In the genomic region with DNA sequence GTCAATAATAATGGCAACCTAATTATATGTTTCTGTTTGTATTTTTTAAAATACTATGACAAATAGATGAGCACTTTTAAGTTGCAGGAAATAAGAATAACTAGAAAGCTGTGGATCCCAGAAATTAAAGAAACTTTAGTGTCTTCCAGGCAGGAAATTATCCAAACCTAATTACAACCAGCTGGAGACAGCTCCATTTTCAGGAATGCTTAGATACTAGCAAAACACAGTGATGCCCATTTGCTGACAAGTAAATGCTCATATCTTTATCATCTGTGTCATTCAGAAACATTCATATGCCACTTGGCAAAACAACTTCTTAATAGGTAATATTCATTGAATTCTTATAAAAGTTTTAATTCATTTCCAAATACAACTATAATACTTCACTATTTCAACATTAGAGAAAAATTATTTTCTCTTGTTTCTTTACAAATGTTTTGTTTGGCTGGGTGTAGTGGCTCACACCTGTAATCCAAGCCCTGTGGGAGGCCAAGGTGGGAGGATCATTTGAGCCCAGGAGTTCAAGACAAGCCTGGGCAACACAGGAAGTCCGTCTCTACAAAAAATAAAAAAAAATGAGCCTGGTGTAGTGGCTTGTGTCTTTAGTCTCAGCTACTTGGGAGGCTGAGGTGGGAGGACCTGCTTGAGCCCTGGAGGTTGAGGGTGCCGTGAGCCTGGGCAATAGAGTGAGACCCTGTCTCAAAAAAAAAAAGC, we compare ENCODE assay signal across 17 cellular contexts.
"Had no signal": no experiment of that assay in that cellular context is flagged by ENCODE, and none has a peak within 500 bp of the region (broad histone marks: within the 10 kb centered on the region; RNA-seq: fewer than 3 reads in every experiment).

No MANE protein-coding gene starts in this region.

- H3K9me3 ChIP-seq: ascending aorta had no signal

- DNase-seq: activated CD4-positive, alpha-beta T cell treated with anti-CD3 and anti-CD28 coated beads, Interleukin-2, amount 50 U/mL, for 48 hours; activated CD8-positive, alpha-beta memory T cell treated with anti-CD3 and anti-CD28 coated beads, Interleukin-2, amount 10 ng/mL, durations not matched to agents 7 days and 5 days; activated naive CD4-positive, alpha-beta T cell treated with anti-CD3 and anti-CD28 coated beads for 36 hours; activated naive CD8-positive, alpha-beta T cell treated with anti-CD3 and anti-CD28 coated beads, Interleukin-2, amount 50 U/mL, for 24 hours; activated T-cell treated with anti-CD3 and anti-CD28 coated beads, Interleukin-2, amount 50 U/mL, for 1 hour; effector memory CD4-positive, alpha-beta T cell; hypothalamus; left ventricle myocardium superior; mesenchymal stem cell; naive thymus-derived CD8-positive, alpha-beta T cell; posterior cingulate gyrus; stimulated activated CD4-positive, alpha-beta T cell treated with anti-CD3 and anti-CD28 coated beads, Interleukin-2, amount 100 ng/mL, for 48 hours; WERI-Rb-1 had no signal

- H3K4me3 ChIP-seq: ascending aorta had no signal

- H3K27ac Mint-ChIP-seq: activated CD8-positive, alpha-beta memory T cell treated with anti-CD3 and anti-CD28 coated beads, Interleukin-2, amount 10 ng/mL, durations not matched to agents 7 days and 5 days; activated naive CD4-positive, alpha-beta T cell treated with anti-CD3 and anti-CD28 coated beads for 36 hours; activated naive CD8-positive, alpha-beta T cell treated with anti-CD3 and anti-CD28 coated beads, Interleukin-2, amount 50 U/mL, for 24 hours; activated T-helper 2 cell treated with anti-CD3 and anti-CD28 coated beads, Interferon-gamma antibody, Interleukin-2, Interleukin-4, amounts not matched to agents 10 μg/mL and 5 μg/mL and 100 μg/mL, durations not matched to agents 14 hours and 24 hours and 36 hours; dendritic cell treated with granulocyte-macrophage colony-stimulating factor and Interleukin-4, amounts not matched to agents 40 ng/mL and 50 ng/mL, for 4 days; naive thymus-derived CD8-positive, alpha-beta T cell; stimulated activated memory B cell treated with anti-CD40 and anti-IgM and Interleukin-4, amounts not matched to agents 10 μg/mL and 1 μg/mL and 100 μg/mL, for 72 hours had no signal

- H3K4me1 ChIP-seq: ascending aorta had no signal

- H3K36me3 ChIP-seq: WERI-Rb-1 had no signal

- H3K27me3 ChIP-seq: ascending aorta had no signal

- H3K4me3 Mint-ChIP-seq: activated CD8-positive, alpha-beta memory T cell treated with anti-CD3 and anti-CD28 coated beads, Interleukin-2, amount 10 ng/mL, durations not matched to agents 7 days and 5 days; activated naive CD4-positive, alpha-beta T cell treated with anti-CD3 and anti-CD28 coated beads for 36 hours; activated naive CD8-positive, alpha-beta T cell treated with anti-CD3 and anti-CD28 coated beads, Interleukin-2, amount 50 U/mL, for 24 hours; dendritic cell treated with granulocyte-macrophage colony-stimulating factor and Interleukin-4, amounts not matched to agents 40 ng/mL and 50 ng/mL, for 4 days; naive thymus-derived CD8-positive, alpha-beta T cell; stimulated activated memory B cell treated with anti-CD40 and anti-IgM and Interleukin-4, amounts not matched to agents 10 μg/mL and 1 μg/mL and 100 μg/mL, for 72 hours had no signal

- H3K27me3 Mint-ChIP-seq: activated CD8-positive, alpha-beta memory T cell treated with anti-CD3 and anti-CD28 coated beads, Interleukin-2, amount 10 ng/mL, durations not matched to agents 7 days and 5 days; activated naive CD8-positive, alpha-beta T cell treated with anti-CD3 and anti-CD28 coated beads, Interleukin-2, amount 50 U/mL, for 24 hours; dendritic cell treated with granulocyte-macrophage colony-stimulating factor and Interleukin-4, amounts not matched to agents 40 ng/mL and 50 ng/mL, for 4 days; naive thymus-derived CD8-positive, alpha-beta T cell; stimulated activated memory B cell treated with anti-CD40 and anti-IgM and Interleukin-4, amounts not matched to agents 10 μg/mL and 1 μg/mL and 100 μg/mL, for 72 hours had no signal

- ATAC-seq: activated CD8-positive, alpha-beta memory T cell treated with anti-CD3 and anti-CD28 coated beads, Interleukin-2, amount 10 ng/mL, durations not matched to agents 7 days and 5 days; activated naive CD8-positive, alpha-beta T cell treated with anti-CD3 and anti-CD28 coated beads, Interleukin-2, amount 50 U/mL, for 24 hours; left ventricle myocardium superior; naive thymus-derived CD8-positive, alpha-beta T cell; stimulated activated memory B cell treated with anti-CD40 and anti-IgM and Interleukin-4, amounts not matched to agents 10 μg/mL and 1 μg/mL and 100 μg/mL, for 72 hours had no signal

- H3K27ac ChIP-seq: ascending aorta, WERI-Rb-1 had no signal
